Comparison of ENCODE assay signal across 9 cellular contexts in genomic region chr15:38651328-38652038, GRCh38.
A peak's percentile ranks its signal among the peaks of the same experiment; 100 is the strongest.
DNase-seq lines count a peak whose midpoint lies in the region; ATAC-seq and TF ChIP-seq lines count a peak whose summit lies in the region.
"Had no signal": no experiment of that assay in that cellular context is flagged by ENCODE, and none has a peak within 500 bp of the region (broad histone marks: within the 10 kb centered on the region; RNA-seq: fewer than 3 reads in every experiment).

No MANE protein-coding gene starts in this region.

- H3K36me3 ChIP-seq in endodermal cell (ENCODE audit: control insufficient read depth, insufficient read depth, low read length) (no peaks in the 10 kb centered on the region), suprapubic skin (no peaks in the 10 kb centered on the region), tibial nerve (no peaks in the 10 kb centered on the region)

- H3K27ac Mint-ChIP-seq in endodermal cell = peak overlapping the region; percentile 8

- H3K9me3 ChIP-seq in endodermal cell (ENCODE audit: control insufficient read depth, low read length) (peaks cover 8% of the 10 kb centered on the region), suprapubic skin (no peaks in the 10 kb centered on the region), tibial nerve (no peaks in the 10 kb centered on the region)

- H3K9me3 Mint-ChIP-seq in endodermal cell = peaks cover 9% of the 10 kb centered on the region

- no peak overlapping the region for H3K27ac ChIP-seq in endodermal cell (ENCODE audit: low read depth, low read length)
- H3K27ac ChIP-seq in suprapubic skin = peak overlapping the region; percentile 64
- peak overlapping the region in 1 of 4 donors; percentile 45 for H3K27ac ChIP-seq in tibial nerve

- H3K4me1 ChIP-seq in endodermal cell (ENCODE audit: control insufficient read depth, insufficient read depth, low read length) (peaks cover 17% of the 10 kb centered on the region), suprapubic skin (peaks cover 27% of the 10 kb centered on the region), tibial nerve (peaks cover 0 to 3% (median 0%) of the 10 kb centered on the region in 4 donors)

- 68 to 79% methylated on average over 5 to 11 of the region's 11 CpGs for WGBS in endodermal cell (ENCODE audit: insufficient coverage in 1 of 2, insufficient read length in 1 of 2), 2 experiments
- WGBS in suprapubic skin = 45% methylated on average over 11 of the region's 11 CpGs
- 64% methylated on average over 11 of the region's 11 CpGs for WGBS in tibial nerve, 2 donors

- H3K27me3 Mint-ChIP-seq in endodermal cell (ENCODE audit: insufficient read depth) = peaks cover 3% of the 10 kb centered on the region

- H3K27me3 ChIP-seq in endodermal cell (ENCODE audit: control insufficient read depth, insufficient read depth, low read length, poor library complexity, severe bottlenecking) (no peaks in the 10 kb centered on the region), suprapubic skin (no peaks in the 10 kb centered on the region), tibial nerve (no peaks in the 10 kb centered on the region)

- no peak for ATAC-seq in HG03196 (IDR thresholded peaks at IDR 0.05; ENCODE audit: unreplicated experiment)

- no peaks in the 10 kb centered on the region for H3K36me3 Mint-ChIP-seq in endodermal cell (ENCODE audit: low read depth)

- DNase-seq in activated CD8-positive, alpha-beta memory T cell treated with anti-CD3 and anti-CD28 coated beads, Interleukin-2, amount 50 U/mL, for 4 hours = peak; percentile 58
- DNase-seq in activated CD8-positive, alpha-beta memory T cell treated with anti-CD3 and anti-CD28 coated beads for 24 hours = no peak
- peak; percentile 64 to 66 for DNase-seq in activated CD4-positive, alpha-beta T cell treated with anti-CD3 and anti-CD28 coated beads for 4 hours
- DNase-seq in endodermal cell (peak; percentile 65), suprapubic skin (ENCODE audit: low spot score in 2 of 2) (no peak), SIG-M5 (lab: John Stamatoyannopoulos, UW) (no peak), tibial nerve (ENCODE audit: low spot score in 2 of 2) (no peak)
- DNase-seq: Right ventricle myocardium superior had no signal

- TF ChIP-seq CTCF in endodermal cell (conservative IDR thresholded peaks at IDR 0.05) = no peak
- no peak for TF ChIP-seq CTCF in suprapubic skin (IDR thresholded peaks at IDR 0.05)
- no peak for TF ChIP-seq CTCF in tibial nerve (IDR thresholded peaks at IDR 0.05)

- no peak overlapping the region for H3K9ac ChIP-seq in endodermal cell (ENCODE audit: extremely low read depth, low read length, poor library complexity, severe bottlenecking)

- H3K4me3 Mint-ChIP-seq in endodermal cell = no peak overlapping the region

- TF ChIP-seq EP300 in suprapubic skin (IDR thresholded peaks at IDR 0.05) = no peak
- no peak for TF ChIP-seq EP300 in tibial nerve (IDR thresholded peaks at IDR 0.05)

- TF ChIP-seq POLR2A in suprapubic skin (IDR thresholded peaks at IDR 0.05) (no peak), tibial nerve (IDR thresholded peaks at IDR 0.05) (no peak)

- H3K4me3 ChIP-seq in endodermal cell (ENCODE audit: low read length) (no peak overlapping the region), suprapubic skin (no peak overlapping the region), tibial nerve (no peak overlapping the region)

- peaks cover 46% of the 10 kb centered on the region for H3K4me1 Mint-ChIP-seq in endodermal cell

Comparison
In these comparisons a context has a peak if more than half of its experiments do, and no peak if none do; other contexts are left out.
1. DNase-seq: peak in activated CD8-positive, alpha-beta memory T cell treated with anti-CD3 and anti-CD28 coated beads, Interleukin-2, amount 50 U/mL, for 4 hours (single experiment), activated CD4-positive, alpha-beta T cell treated with anti-CD3 and anti-CD28 coated beads for 4 hours (2 of 2) and endodermal cell (single experiment); none in activated CD8-positive, alpha-beta memory T cell treated with anti-CD3 and anti-CD28 coated beads for 24 hours (single experiment), suprapubic skin (0 of 2), SIG-M5 (single experiment) and tibial nerve (0 of 2).